8 cellular contexts compared by ENCODE assay signal in genomic region chr10:13902868-13903267, GRCh38.
"Had no signal": no experiment of that assay in that cellular context is flagged by ENCODE, and none has a peak within 500 bp of the region (broad histone marks: within the 10 kb centered on the region; RNA-seq: fewer than 3 reads in every experiment).

No MANE protein-coding gene starts in this region.

- H3K4me3 ChIP-seq: GM23248, HAP-1 had no signal

- H3K4me1 ChIP-seq: HAP-1 had no signal

- H3K36me3 ChIP-seq: HAP-1 had no signal

- H2AFZ ChIP-seq: GM23248 had no signal

- H3K9me3 ChIP-seq: HAP-1 had no signal

- H3K27ac ChIP-seq: GM23248 had no signal

- H3K9ac ChIP-seq: GM23248 had no signal

- DNase-seq: GM23248, GOT3, H7, HFFc6, IMR-90, KG1 had no signal

- FAIRE-seq: HTR-8/SVneo had no signal
